In genomic region chr11:46697723-46698122, GRCh38 we compare ENCODE assay signal across 14 cellular contexts. TPM values are rescaled to one million over a fixed set of nuclear protein-coding genes. Genes with fewer than 3 reads are reported as not detected.
DNase-seq lines count a peak whose midpoint lies in the region; ATAC-seq, FAIRE-seq and TF ChIP-seq lines count a peak whose summit lies in the region.
"Had no signal": no experiment of that assay in that cellular context is flagged by ENCODE, and none has a peak within 500 bp of the region (broad histone marks: within the 10 kb centered on the region; RNA-seq: fewer than 3 reads in every experiment).

No MANE protein-coding gene starts in this region.

- peaks cover 27 to 76% (median 44%) of the 10 kb centered on the region in 4 donors for H3K4me1 Mint-ChIP-seq in CD4-positive, alpha-beta memory T cell
- peaks cover 48 to 56% of the 10 kb centered on the region in 2 donors for H3K4me1 Mint-ChIP-seq in effector memory CD8-positive, alpha-beta T cell (ENCODE audit: low read depth in 2 of 2)
- H3K4me1 Mint-ChIP-seq in osteocyte (ENCODE audit: unreplicated experiment) (peaks cover 66% of the 10 kb centered on the region), Caco-2 (ENCODE audit: low read depth, unreplicated experiment) (peaks cover 7% of the 10 kb centered on the region)

- peaks cover 0 to 3% (median 0%) of the 10 kb centered on the region in 8 donors for H3K9me3 Mint-ChIP-seq in CD4-positive, alpha-beta memory T cell
- no peaks in the 10 kb centered on the region for H3K9me3 Mint-ChIP-seq in effector memory CD8-positive, alpha-beta T cell
- H3K9me3 Mint-ChIP-seq in osteocyte (ENCODE audit: unreplicated experiment) (no peaks in the 10 kb centered on the region), Caco-2 (ENCODE audit: unreplicated experiment) (no peaks in the 10 kb centered on the region)
- H3K9me3 Mint-ChIP-seq: nephron progenitor cell had no signal

- no TSS peak for BruUV-seq in Caco-2 (replicated peaks; lab: Mats Ljungman, UMichigan)

- DNase-seq in CD4-positive, alpha-beta memory T cell, result no peak
- no peak for DNase-seq in effector memory CD8-positive, alpha-beta T cell
- DNase-seq in osteocyte (ENCODE audit: extremely low spot score, unreplicated experiment) (no peak), NCI-H1930 (lab: John Stamatoyannopoulos, UW) (no peak), Caco-2 (no peak), H54 (ENCODE audit: insufficient read length, low spot score) (no peak)
- DNase-seq in effector CD4-positive, alpha-beta T cell, result no peak
- DNase-seq: NCI-H1436 treated with DMSO at 0.1 percent for 48 hours; nephron progenitor cell; NK-92 treated with Interleukin-12 subunit alpha and Interleukin-12 subunit beta, amount 100 ng/mL, for 24 hours; SW 1271 had no signal

- H3K4me3 ChIP-seq in CD4-positive, alpha-beta memory T cell (ENCODE audit: low read length in 2 of 2), result no peak overlapping the region
- H3K4me3 ChIP-seq in HUES64 (ENCODE audit: low read length), result no peak overlapping the region
- no peak overlapping the region for H3K4me3 ChIP-seq in Caco-2 (ENCODE audit: low read depth, low read length)

- H3K27me3 ChIP-seq in CD4-positive, alpha-beta memory T cell (ENCODE audit: insufficient read depth, low read length), result no peaks in the 10 kb centered on the region
- H3K27me3 ChIP-seq in HUES64 (ENCODE audit: insufficient read depth, low read length) (no peaks in the 10 kb centered on the region), Caco-2 (replicated peaks; ENCODE audit: control insufficient read depth, insufficient read depth, low read length) (no peaks in the 10 kb centered on the region)

- H3K9me3 ChIP-seq in CD4-positive, alpha-beta memory T cell (ENCODE audit: control insufficient read depth in 1 of 2, low read length in 2 of 2), result no peaks in the 10 kb centered on the region
- H3K9me3 ChIP-seq in HUES64 (ENCODE audit: insufficient read depth, low read depth, low read length) (no peaks in the 10 kb centered on the region), Caco-2 (no peaks in the 10 kb centered on the region)

- peaks cover 39% of the 10 kb centered on the region for H3K36me3 ChIP-seq in CD4-positive, alpha-beta memory T cell (ENCODE audit: insufficient read depth, low read length)
- H3K36me3 ChIP-seq in HUES64 (ENCODE audit: insufficient read depth, low read length) (peaks cover 31% of the 10 kb centered on the region), Caco-2 (ENCODE audit: control insufficient read depth, insufficient read depth, low read length) (peaks cover 9% of the 10 kb centered on the region)

- POLR2A ChIA-PET in CD4-positive, alpha-beta memory T cell (lab: Charles Lee; ENCODE audit: partially characterized antibody), result interaction anchor here (1.3 to 1.8 kb wide), 3 partner anchors 24 to 80 kb away, joined by 4 to 9 read pairs (median 4); partner anchors contain the start of gene ATG13
- POLR2A ChIA-PET in Caco-2 (lab: Charles Lee), result interaction anchor here (0.6 kb wide), 1 partner anchor 54 kb away, joined by 17 read pairs; no protein-coding TSS in a partner anchor

- H3K27ac ChIP-seq in CD4-positive, alpha-beta memory T cell (ENCODE audit: low read depth, low read length), result no peak overlapping the region
- H3K27ac ChIP-seq in HUES64 (ENCODE audit: low read depth, low read length), result no peak overlapping the region

- CTCF ChIA-PET in CD4-positive, alpha-beta memory T cell (lab: Charles Lee; ENCODE audit: partially characterized antibody), result interaction anchor here (1.0 to 7.5 kb wide), 2 partner anchors 12 to 27 kb away, joined by 4 to 61 read pairs; no protein-coding TSS in a partner anchor
- CTCF ChIA-PET in Caco-2 (lab: Charles Lee), result no interaction called here

- intact Hi-C loops in CD4-positive, alpha-beta memory T cell (cut with micrococcal nuclease), result no loop called here
- intact Hi-C loops in Caco-2 (cut with micrococcal nuclease; ENCODE audit: unreplicated experiment), result no loop called here

- peaks cover 65% of the 10 kb centered on the region for H3K4me1 ChIP-seq in CD4-positive, alpha-beta memory T cell (ENCODE audit: insufficient read depth, low read length)
- H3K4me1 ChIP-seq in HUES64 (ENCODE audit: insufficient read depth, low read length), result peaks cover 5% of the 10 kb centered on the region; the same call in 1 of the 2 replicates
- H3K4me1 ChIP-seq in Caco-2, result peaks cover 6% of the 10 kb centered on the region

- 0 out of 2 replicates have a peak overlapping the region, but pooled peaks have one; percentile 5 for H3K9ac ChIP-seq in HUES64 (ENCODE audit: low read depth, low read length)

- no peak for TF ChIP-seq POLR2A in H54 (IDR thresholded peaks at IDR 0.05; ENCODE audit: low read depth, low read length)

- H3K27me3 Mint-ChIP-seq in CD4-positive, alpha-beta memory T cell, result no peaks in the 10 kb centered on the region
- H3K27me3 Mint-ChIP-seq in effector memory CD8-positive, alpha-beta T cell, result no peaks in the 10 kb centered on the region
- H3K27me3 Mint-ChIP-seq in osteocyte (ENCODE audit: unreplicated experiment), result no peaks in the 10 kb centered on the region
- no peaks in the 10 kb centered on the region for H3K27me3 Mint-ChIP-seq in Caco-2 (ENCODE audit: insufficient read depth, unreplicated experiment)

- peak overlapping the region; percentile 47 to 94 (median 89) for H3K27ac Mint-ChIP-seq in CD4-positive, alpha-beta memory T cell
- H3K27ac Mint-ChIP-seq in effector memory CD8-positive, alpha-beta T cell, result peak overlapping the region; percentile 77 to 87
- H3K27ac Mint-ChIP-seq in osteocyte (ENCODE audit: unreplicated experiment) (peak overlapping the region; percentile 88), Caco-2 (ENCODE audit: unreplicated experiment) (no peak overlapping the region)
- H3K27ac Mint-ChIP-seq: nephron progenitor cell had no signal

- H3K36me3 Mint-ChIP-seq in CD4-positive, alpha-beta memory T cell, result peaks cover 17 to 52% of the 10 kb centered on the region in 2 donors
- H3K36me3 Mint-ChIP-seq in effector memory CD8-positive, alpha-beta T cell (ENCODE audit: insufficient read depth), result peaks cover 43% of the 10 kb centered on the region
- H3K36me3 Mint-ChIP-seq in osteocyte (ENCODE audit: unreplicated experiment) (peaks cover 16% of the 10 kb centered on the region), Caco-2 (ENCODE audit: insufficient read depth, unreplicated experiment) (peaks cover 53% of the 10 kb centered on the region)

- ATAC-seq in effector memory CD8-positive, alpha-beta T cell (replicated peaks), result no peak

- TF ChIP-seq CTCF in osteocyte (IDR thresholded peaks at IDR 0.05) (no peak), Caco-2 (IDR thresholded peaks at IDR 0.05; ENCODE audit: insufficient read depth in 1 of 2, low read depth in 1 of 2, low read length in 1 of 2, severe bottlenecking in 1 of 2, unreplicated experiment in 1 of 2) (no peak)

- H3K4me3 Mint-ChIP-seq in CD4-positive, alpha-beta memory T cell, result peak overlapping the region in 6 of 8 donors; percentile 36 to 67 (median 61)
- peak overlapping the region; percentile 96 to 100 for H3K4me3 Mint-ChIP-seq in effector memory CD8-positive, alpha-beta T cell
- H3K4me3 Mint-ChIP-seq in osteocyte (ENCODE audit: unreplicated experiment) (peak overlapping the region; percentile 44), Caco-2 (ENCODE audit: unreplicated experiment) (no peak overlapping the region)

- 74% methylated on average over 2 of the region's 2 CpGs for WGBS in HUES64

- FAIRE-seq in H54 (lab: Jason Lieb, UNC), result no peak

RNA-seq across cellular contexts. Expression of gene ARHGAP1, which starts 2.7 kb away (rescaled TPM):
- total RNA-seq in CD4-positive, alpha-beta memory T cell, result 10 to 100 TPM; 61.3 to 72.2 TPM
- polyA plus RNA-seq in CD4-positive, alpha-beta memory T cell, result 10 to 100 TPM; 39.0 to 85.8 TPM
- polyA plus RNA-seq in HUES64 (2013, experiment 1 of 2), result 28.9 TPM
- polyA plus RNA-seq in HUES64 (2013, experiment 2 of 2), result 26.4 TPM
- total RNA-seq in osteocyte (97.2 and 98.1 TPM in 2 replicates), Caco-2 (2022) (67.1 and 73.0 TPM in 2 replicates)

RNA-seq across cellular contexts. Expression of gene ZNF408, which starts 3.1 kb away (rescaled TPM):
- 10 to 100 TPM; 18.9 to 20.0 TPM for total RNA-seq in CD4-positive, alpha-beta memory T cell
- polyA plus RNA-seq in CD4-positive, alpha-beta memory T cell, result 10 to 100 TPM in 1 of 2 donors, 1 to 10 TPM in 1; 5.7 to 12.7 TPM
- polyA plus RNA-seq in HUES64 (2013, experiment 1 of 2), result 8.2 TPM
- 7.7 TPM for polyA plus RNA-seq in HUES64 (2013, experiment 2 of 2)
- 11.2 and 14.5 TPM in 2 replicates for total RNA-seq in osteocyte
- total RNA-seq in Caco-2 (2022), result 17.6 and 23.3 TPM in 2 replicates

RNA-seq across cellular contexts. Expression of gene F2, which starts 21.3 kb away (rescaled TPM):
- total RNA-seq in CD4-positive, alpha-beta memory T cell, result not detected
- polyA plus RNA-seq in CD4-positive, alpha-beta memory T cell, result not detected
- 0.20 TPM for polyA plus RNA-seq in HUES64 (2013, experiment 1 of 2)
- polyA plus RNA-seq in HUES64 (2013, experiment 2 of 2), result 0.44 TPM
- total RNA-seq in osteocyte (0.19 TPM in 1 of 2 replicates, not detected in the other), Caco-2 (2022) (51.8 and 60.0 TPM in 2 replicates)
- total RNA-seq: dermis microvascular lymphatic vessel endothelial cell, HT1080 had no signal

Comparison
In these comparisons a context has a peak if more than half of its experiments do, and no peak if none do; other contexts are left out.
1. RNA of gene F2, which starts 21.3 kb away (total RNA-seq): 51.8 to 60.0 TPM in Caco-2; 0.19 TPM in osteocyte and not detected in CD4-positive, alpha-beta memory T cell; every median in the first group is over 10 times any median in the second.